Comparison of ENCODE assay signal across 8 cellular contexts in the genomic region with DNA sequence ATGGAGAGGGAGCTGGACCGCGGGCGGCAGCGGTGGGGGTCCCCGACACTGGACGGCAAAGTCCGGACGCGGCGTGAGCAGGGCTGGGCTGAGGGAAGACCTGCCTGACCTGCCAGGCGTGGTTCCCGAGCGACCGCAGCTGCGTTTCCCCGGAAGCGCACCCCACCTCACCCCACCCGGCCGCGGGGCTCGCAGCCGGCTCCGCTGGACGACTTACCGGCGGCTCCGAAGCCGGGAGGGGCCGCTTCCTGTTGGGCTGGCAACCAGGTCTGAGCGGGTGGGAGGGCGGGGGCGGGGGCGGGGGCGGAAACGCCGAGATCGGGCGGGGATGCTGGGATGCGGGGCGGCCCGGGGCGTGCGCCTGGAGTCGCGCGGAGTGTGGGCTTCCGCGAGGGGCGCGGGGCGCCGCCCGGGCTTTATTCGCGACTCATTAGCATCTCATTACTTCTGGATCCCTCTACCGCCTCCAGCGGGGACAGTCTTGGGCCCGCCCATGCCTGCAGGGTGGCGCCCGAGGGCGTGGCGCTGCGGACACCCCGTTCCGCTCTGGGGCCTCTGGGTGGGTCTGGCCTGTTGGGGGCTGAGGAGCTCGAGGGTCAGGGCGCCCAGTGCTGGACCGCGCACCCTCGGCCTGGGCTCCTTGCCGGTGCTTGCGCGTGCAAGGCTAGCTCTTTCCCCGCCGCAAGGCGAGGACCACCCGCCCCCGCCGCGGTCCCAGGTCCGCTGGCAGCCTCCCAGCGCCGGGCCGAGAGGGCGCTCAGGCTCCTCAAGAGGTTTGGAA. TPM values are rescaled to one million over a fixed set of nuclear protein-coding genes. Genes with fewer than 3 reads are reported as not detected.
DNase-seq lines count a peak whose midpoint lies in the region; ATAC-seq and TF ChIP-seq lines count a peak whose summit lies in the region.

Gene MICAL1, minus strand, starts transcription at position 271 of the 781 bp plus-strand sequence. CDS start 1,576 bp downstream, outside the sequence.

- H4K5ac ChIP-seq in mesendoderm (ENCODE audit: low read length), result no peak within 1 kb of the TSS

- H3K4me3 ChIP-seq in AG09309 (ENCODE audit: control insufficient read depth, low read depth, low read length), result peak within 1 kb of the TSS; percentile 95
- H3K4me3 ChIP-seq in mesendoderm (ENCODE audit: low read length), result peak within 1 kb of the TSS; percentile 80

- CTCF ChIA-PET in activated CD8-positive, alpha-beta T cell treated with anti-CD3 and anti-CD28 coated beads for 36 hours (lab: Charles Lee), result interaction anchor here (0.7 to 2.3 kb wide), 12 partner anchors 9 to 389 kb away, joined by 3 to 11 read pairs (median 4); partner anchors contain the start of genes CD164, PPIL6, SMPD2 and ZBTB24

- peak within 1 kb of the TSS; percentile 97 for H3K27ac Mint-ChIP-seq in activated CD8-positive, alpha-beta T cell treated with anti-CD3 and anti-CD28 coated beads for 36 hours
- H3K27ac Mint-ChIP-seq in effector memory CD8-positive, alpha-beta T cell, result peak within 1 kb of the TSS; percentile 99

- ATAC-seq in GM18868 (IDR thresholded peaks at IDR 0.05; ENCODE audit: unreplicated experiment) (peak; percentile 48), HG03095 (IDR thresholded peaks at IDR 0.05; ENCODE audit: unreplicated experiment) (peak; percentile 46)
- peak; percentile 54 for ATAC-seq in activated CD8-positive, alpha-beta T cell treated with anti-CD3 and anti-CD28 coated beads for 36 hours
- ATAC-seq in effector memory CD8-positive, alpha-beta T cell (replicated peaks), result peak; percentile 60

- no peak within 1 kb of the TSS for H2AK5ac ChIP-seq in mesendoderm (ENCODE audit: low read length)

- TF ChIP-seq CTCF in AG09309 (IDR thresholded peaks at IDR 0.05; ENCODE audit: control insufficient read depth, insufficient read depth, low read depth, low read length, missing control alignments), result peak; percentile 15
- TF ChIP-seq CTCF in activated CD8-positive, alpha-beta T cell treated with anti-CD3 and anti-CD28 coated beads for 36 hours (IDR thresholded peaks at IDR 0.05), result peak; percentile 16

- H2BK15ac ChIP-seq in mesendoderm (replicated peaks; ENCODE audit: low read depth), result no peak within 1 kb of the TSS

- peaks cover 4% of the 10 kb centered on the region for H3K36me3 ChIP-seq in mesendoderm (ENCODE audit: control insufficient read depth, insufficient read depth, low read length)

- peaks cover 70% of the 10 kb centered on the region for H3K4me1 Mint-ChIP-seq in activated CD8-positive, alpha-beta T cell treated with anti-CD3 and anti-CD28 coated beads for 36 hours (ENCODE audit: low read depth)
- peaks cover 37 to 55% of the 10 kb centered on the region in 2 donors for H3K4me1 Mint-ChIP-seq in effector memory CD8-positive, alpha-beta T cell (ENCODE audit: low read depth in 2 of 2)

- H3K27ac ChIP-seq in mesendoderm (ENCODE audit: low read depth, low read length), result peak within 1 kb of the TSS; percentile 29

- peak within 1 kb of the TSS; percentile 95 for H3K56ac ChIP-seq in mesendoderm (ENCODE audit: low read length)

- peak within 1 kb of the TSS; percentile 74 for H3K4me2 ChIP-seq in mesendoderm (ENCODE audit: low read length)

- no peaks in the 10 kb centered on the region for H3K27me3 Mint-ChIP-seq in activated CD8-positive, alpha-beta T cell treated with anti-CD3 and anti-CD28 coated beads for 36 hours
- no peaks in the 10 kb centered on the region for H3K27me3 Mint-ChIP-seq in effector memory CD8-positive, alpha-beta T cell

- WGBS in mesendoderm (ENCODE audit: extremely low coverage, insufficient coverage, low lambda C conversion rate), result no CpG with 5 or more reads among the region's 85 CpGs

- H3K4ac ChIP-seq in mesendoderm (ENCODE audit: low read depth, low read length), result peak within 1 kb of the TSS; percentile 49

- no peak within 1 kb of the TSS for H4K8ac ChIP-seq in mesendoderm (ENCODE audit: low read depth, low read length)

- POLR2A ChIA-PET in activated CD8-positive, alpha-beta T cell treated with anti-CD3 and anti-CD28 coated beads for 36 hours (lab: Charles Lee), result interaction anchor here (0.8 to 8.3 kb wide), 8 partner anchors 8 to 83 kb away, joined by 3 to 119 read pairs (median 10); partner anchors contain the start of genes CD164, PPIL6, SMPD2 and ZBTB24

- H3K9me3 Mint-ChIP-seq in activated CD8-positive, alpha-beta T cell treated with anti-CD3 and anti-CD28 coated beads for 36 hours, result no peaks in the 10 kb centered on the region
- H3K9me3 Mint-ChIP-seq in effector memory CD8-positive, alpha-beta T cell, result no peaks in the 10 kb centered on the region

- no peaks in the 10 kb centered on the region for H3K79me2 ChIP-seq in mesendoderm (ENCODE audit: control insufficient read depth, insufficient read depth, low read length)

- H3K79me1 ChIP-seq in mesendoderm (ENCODE audit: low read length), result no peaks in the 10 kb centered on the region

- DNase-seq in AG09309 (ENCODE audit: low read depth) (no peak), NCI-H69 (lab: John Stamatoyannopoulos, UW) (peak; percentile 82), mesendoderm (peak; percentile 71)
- peak; percentile 79 for DNase-seq in activated CD8-positive, alpha-beta T cell treated with anti-CD3 and anti-CD28 coated beads for 36 hours
- peak; percentile 70 to 73 (median 73) for DNase-seq in effector memory CD8-positive, alpha-beta T cell
- DNase-seq in stimulated activated CD8-positive, alpha-beta memory T cell treated with anti-CD3 and anti-CD28 coated beads, Interleukin-15, amount 100 ng/mL, for 48 hours (ENCODE audit: low read depth in 2 of 2), result peak; percentile 45 to 55

- H3K18ac ChIP-seq in mesendoderm (ENCODE audit: low read length), result peak within 1 kb of the TSS; percentile 18

- peak within 1 kb of the TSS; percentile 84 for H3K9ac ChIP-seq in mesendoderm (ENCODE audit: low read length)

- peak within 1 kb of the TSS; percentile 56 for H2BK5ac ChIP-seq in mesendoderm (ENCODE audit: low read length)

- H2BK120ac ChIP-seq in mesendoderm (ENCODE audit: low read depth, low read length), result no peak within 1 kb of the TSS

- intact Hi-C loops in activated CD8-positive, alpha-beta T cell treated with anti-CD3 and anti-CD28 coated beads for 36 hours (cut with micrococcal nuclease), result loop anchor here (2.0 kb wide), 2 partner anchors 15 to 73 kb away; partner anchors contain the start of genes CD164, PPIL6 and SMPD2

- peak within 1 kb of the TSS; percentile 97 for H3K23ac ChIP-seq in mesendoderm (ENCODE audit: low read length)

- no peaks in the 10 kb centered on the region for H3K27me3 ChIP-seq in mesendoderm (ENCODE audit: insufficient read depth, low read length, poor library complexity)

- H3K4me1 ChIP-seq in mesendoderm (ENCODE audit: control insufficient read depth, low read depth, low read length), result peaks cover 2% of the 10 kb centered on the region

- H3K36me3 Mint-ChIP-seq in activated CD8-positive, alpha-beta T cell treated with anti-CD3 and anti-CD28 coated beads for 36 hours (ENCODE audit: low read depth), result peaks cover 10% of the 10 kb centered on the region
- peaks cover 23% of the 10 kb centered on the region for H3K36me3 Mint-ChIP-seq in effector memory CD8-positive, alpha-beta T cell (ENCODE audit: insufficient read depth)

- H3K4me3 Mint-ChIP-seq in activated CD8-positive, alpha-beta T cell treated with anti-CD3 and anti-CD28 coated beads for 36 hours, result peak within 1 kb of the TSS; percentile 90
- H3K4me3 Mint-ChIP-seq in effector memory CD8-positive, alpha-beta T cell, result peak within 1 kb of the TSS; percentile 99

RNA-seq across cellular contexts. Expression of gene MICAL1, which starts in this region (rescaled TPM):
- 10 to 100 TPM; 17.7 TPM for total RNA-seq in activated CD8-positive, alpha-beta T cell treated with anti-CD3 and anti-CD28 coated beads for 36 hours
- 17.0 TPM for polyA plus RNA-seq in mesendoderm (2013, experiment 1 of 2)
- polyA plus RNA-seq in mesendoderm (2013, experiment 2 of 2), result 18.8 TPM
